ENCODE assay signal across 8 cellular contexts in genomic region chr22:39348909-39349505, GRCh38. TPM values are rescaled to one million over a fixed set of nuclear protein-coding genes. Genes with fewer than 3 reads are reported as not detected.
A peak's percentile ranks its signal among the peaks of the same experiment; 100 is the strongest.
DNase-seq lines count a peak whose midpoint lies in the region; ATAC-seq and TF ChIP-seq lines count a peak whose summit lies in the region.

No MANE protein-coding gene starts in this region.

- H3K9me3 Mint-ChIP-seq in activated CD4-positive, alpha-beta T cell treated with anti-CD3 and anti-CD28 coated beads, Interleukin-2, amount 10 ng/mL, durations not matched to agents 7 days and 5 days: no peaks in the 10 kb centered on the region
- H3K9me3 Mint-ChIP-seq in neural crest cell: no peaks in the 10 kb centered on the region

- H3K9ac ChIP-seq in SK-N-MC (ENCODE audit: insufficient read length): peak overlapping the region; percentile 79

- H3K4me3 ChIP-seq in SK-N-MC: peak overlapping the region; percentile 88

- H3K9me3 ChIP-seq in SK-N-MC (ENCODE audit: low read depth, low read length): no peaks in the 10 kb centered on the region

- peaks cover 37% of the 10 kb centered on the region for H3K27me3 Mint-ChIP-seq in activated CD4-positive, alpha-beta T cell treated with anti-CD3 and anti-CD28 coated beads, Interleukin-2, amount 10 ng/mL, durations not matched to agents 7 days and 5 days
- peaks cover 6% of the 10 kb centered on the region for H3K27me3 Mint-ChIP-seq in neural crest cell (ENCODE audit: low read depth)

- DNase-seq in activated CD4-positive, alpha-beta T cell treated with anti-CD3 and anti-CD28 coated beads, Interleukin-2, amount 10 ng/mL, durations not matched to agents 7 days and 5 days: no peak
- no peak for DNase-seq in activated CD4-positive, alpha-beta T cell treated with anti-CD3 and anti-CD28 coated beads for 1 hour
- DNase-seq in SK-N-MC (ENCODE audit: low read depth, low spot score) (no peak), neural crest cell (ENCODE audit: low read depth, low spot score) (no peak), NCI-H82 treated with DMSO at 0.1 percent for 48 hours (lab: John Stamatoyannopoulos, UW; ENCODE audit: unreplicated experiment) (no peak), GOT3 (lab: John Stamatoyannopoulos, UW) (no peak)

- H3K36me3 Mint-ChIP-seq in activated CD4-positive, alpha-beta T cell treated with anti-CD3 and anti-CD28 coated beads, Interleukin-2, amount 10 ng/mL, durations not matched to agents 7 days and 5 days (ENCODE audit: low read depth): no peaks in the 10 kb centered on the region
- H3K36me3 Mint-ChIP-seq in neural crest cell (ENCODE audit: low read depth): no peaks in the 10 kb centered on the region

- H3K4me3 Mint-ChIP-seq in activated CD4-positive, alpha-beta T cell treated with anti-CD3 and anti-CD28 coated beads, Interleukin-2, amount 10 ng/mL, durations not matched to agents 7 days and 5 days: peak overlapping the region; percentile 53
- peak overlapping the region; percentile 89 for H3K4me3 Mint-ChIP-seq in neural crest cell

- ATAC-seq in esophagus mucosa (peak; percentile 17), HG02970 (IDR thresholded peaks at IDR 0.05; ENCODE audit: low FRiP score, unreplicated experiment) (no peak)

- no peak overlapping the region for H3K27ac Mint-ChIP-seq in activated CD4-positive, alpha-beta T cell treated with anti-CD3 and anti-CD28 coated beads, Interleukin-2, amount 10 ng/mL, durations not matched to agents 7 days and 5 days
- H3K27ac Mint-ChIP-seq in neural crest cell (ENCODE audit: unreplicated experiment): peak overlapping the region; percentile 76

- H3K36me3 ChIP-seq in SK-N-MC (ENCODE audit: insufficient read depth, low read length): no peaks in the 10 kb centered on the region

- no peak for TF ChIP-seq CTCF in neural crest cell (conservative IDR thresholded peaks at IDR 0.05)

- POLR2A ChIA-PET in activated CD4-positive, alpha-beta T cell treated with anti-CD3 and anti-CD28 coated beads, Interleukin-2, amount 10 ng/mL, durations not matched to agents 7 days and 5 days (lab: Charles Lee): no interaction called here

- 0 out of 2 replicates have a peak overlapping the region, but pooled peaks have one; percentile 42 for H3K27ac ChIP-seq in SK-N-MC

- H3K4me1 Mint-ChIP-seq in activated CD4-positive, alpha-beta T cell treated with anti-CD3 and anti-CD28 coated beads, Interleukin-2, amount 10 ng/mL, durations not matched to agents 7 days and 5 days: peaks cover 14% of the 10 kb centered on the region
- H3K4me1 Mint-ChIP-seq in neural crest cell: peaks cover 29% of the 10 kb centered on the region

- CTCF ChIA-PET in activated CD4-positive, alpha-beta T cell treated with anti-CD3 and anti-CD28 coated beads, Interleukin-2, amount 10 ng/mL, durations not matched to agents 7 days and 5 days (lab: Charles Lee): interaction anchor here (0.7 to 1.3 kb wide), 3 partner anchors 14 to 38 kb away, joined by 3 to 4 read pairs (median 3); no protein-coding TSS in a partner anchor

RNA-seq across cellular contexts. Expression of gene SYNGR1, which starts 0.8 kb away (rescaled TPM):
- under 1 TPM; 0.42 to 0.77 TPM for total RNA-seq in activated CD4-positive, alpha-beta T cell treated with anti-CD3 and anti-CD28 coated beads, Interleukin-2, amount 10 ng/mL, durations not matched to agents 7 days and 5 days
- total RNA-seq in esophagus mucosa (23.0 TPM), neural crest cell (30.0 and 30.4 TPM in 2 replicates)

RNA-seq across cellular contexts. Expression of gene RPL3, which starts 29.6 kb away (rescaled TPM):
- total RNA-seq in activated CD4-positive, alpha-beta T cell treated with anti-CD3 and anti-CD28 coated beads, Interleukin-2, amount 10 ng/mL, durations not matched to agents 7 days and 5 days: 1,000 to 10,000 TPM; 1,621 to 1,780 TPM
- total RNA-seq in esophagus mucosa (1,774 TPM), neural crest cell (2,294 and 2,333 TPM in 2 replicates)

RNA-seq across cellular contexts. Expression of gene TAB1, which starts 50.6 kb away (rescaled TPM):
- total RNA-seq in activated CD4-positive, alpha-beta T cell treated with anti-CD3 and anti-CD28 coated beads, Interleukin-2, amount 10 ng/mL, durations not matched to agents 7 days and 5 days: 10 to 100 TPM; 36.4 to 40.8 TPM
- total RNA-seq in esophagus mucosa: 10.9 TPM
- total RNA-seq in neural crest cell: 33.8 and 38.3 TPM in 2 replicates

Comparison
In these comparisons a context has a peak if more than half of its experiments do, and no peak if none do; other contexts are left out.
1. RNA of gene SYNGR1, which starts 0.8 kb away (total RNA-seq): 30.0 to 30.4 TPM in neural crest cell and 23.0 TPM in esophagus mucosa (single experiment); 0.42 to 0.77 TPM in activated CD4-positive, alpha-beta T cell treated with anti-CD3 and anti-CD28 coated beads, Interleukin-2, amount 10 ng/mL, durations not matched to agents 7 days and 5 days; every median in the first group is over 10 times any median in the second.